Comparison of ENCODE assay signal across 19 cellular contexts in the genomic region with DNA sequence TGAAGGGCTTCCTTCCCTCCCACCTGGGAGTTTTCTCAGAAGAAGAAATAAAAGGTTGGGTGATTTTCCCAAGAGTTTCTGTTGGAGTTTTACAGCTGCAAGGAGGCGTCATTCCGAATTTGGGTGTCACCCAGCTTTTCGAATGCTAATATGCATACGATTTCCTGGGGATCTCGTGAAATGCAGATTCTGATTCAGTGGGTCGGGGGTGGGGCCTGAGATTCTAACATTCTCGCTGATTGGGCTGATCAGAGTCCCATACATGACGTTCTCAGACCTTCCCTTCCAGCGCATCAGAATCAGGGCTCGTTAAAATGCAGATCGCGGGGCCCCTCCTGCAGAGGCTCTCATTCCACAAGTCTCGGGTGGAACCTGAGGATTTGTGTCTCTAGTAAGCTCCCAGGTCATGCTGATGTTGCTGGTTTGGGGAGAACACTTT.
DNase-seq lines count a peak whose midpoint lies in the region; ATAC-seq and TF ChIP-seq lines count a peak whose summit lies in the region.
"Had no signal": no experiment of that assay in that cellular context is flagged by ENCODE, and none has a peak within 500 bp of the region (broad histone marks: within the 10 kb centered on the region; RNA-seq: fewer than 3 reads in every experiment).

No MANE protein-coding gene starts in this region.

- CTCF ChIA-PET in activated CD8-positive, alpha-beta memory T cell treated with anti-CD3 and anti-CD28 coated beads, Interleukin-2, amount 10 ng/mL, durations not matched to agents 7 days and 5 days (lab: Charles Lee) = no interaction called here
- CTCF ChIA-PET in mammary epithelial cell (lab: Charles Lee; ENCODE audit: low non-redundant PET) = no interaction called here

- H3K36me3 ChIP-seq in HUES64 (ENCODE audit: insufficient read depth, low read length) (no peaks in the 10 kb centered on the region), hepatocyte (replicated peaks; ENCODE audit: insufficient read depth, low read depth) (no peaks in the 10 kb centered on the region), uterus (no peaks in the 10 kb centered on the region), mammary epithelial cell (ENCODE audit: insufficient read depth, low read length) (no peaks in the 10 kb centered on the region)
- H3K36me3 ChIP-seq: breast epithelium, tibial artery had no signal

- H3K9me2 ChIP-seq in hepatocyte (replicated peaks; ENCODE audit: insufficient read depth) = no peaks in the 10 kb centered on the region

- dilution Hi-C loops in mammary epithelial cell (cut with HindIII; ENCODE audit: low sequenced_read_pairs) = no loop called here

- DNase-seq in AG10803 (ENCODE audit: low read depth) (peak; percentile 78), hepatocyte (ENCODE audit: low spot score) (no peak), nephron progenitor cell (no peak), uterus (no peak), mammary epithelial cell (no peak)
- DNase-seq in activated CD4-positive, alpha-beta T cell treated with anti-CD3 and anti-CD28 coated beads for 4 hours = no peak
- DNase-seq in activated CD8-positive, alpha-beta memory T cell treated with anti-CD3 and anti-CD28 coated beads, Interleukin-2, amount 10 ng/mL, durations not matched to agents 7 days and 5 days = no peak
- DNase-seq: foreskin melanocyte; NCI-H1092 treated with DMSO at 0.1 percent for 48 hours; NCI-H2081; NCI-H510A; NK-92 treated with Interleukin-12 subunit alpha and Interleukin-12 subunit beta, amount 100 ng/mL, for 24 hours; stimulated activated naive B cell treated with anti-CD40 and anti-IgM and Interleukin-4, amounts not matched to agents 10 μg/mL and 1 μg/mL and 100 μg/mL, for 72 hours; tibial artery had no signal

- H4K20me1 ChIP-seq in hepatocyte (ENCODE audit: insufficient read depth, poor library complexity, severe bottlenecking) (no peaks in the 10 kb centered on the region), mammary epithelial cell (ENCODE audit: insufficient read depth, low read length) (no peaks in the 10 kb centered on the region)

- H3K4me1 Mint-ChIP-seq in nephron progenitor cell = peaks cover 60% of the 10 kb centered on the region
- no peaks in the 10 kb centered on the region for H3K4me1 Mint-ChIP-seq in activated CD8-positive, alpha-beta memory T cell treated with anti-CD3 and anti-CD28 coated beads, Interleukin-2, amount 10 ng/mL, durations not matched to agents 7 days and 5 days

- TF ChIP-seq CTCF in AG10803 (conservative IDR thresholded peaks at IDR 0.05; ENCODE audit: low read length) = no peak
- no peak for TF ChIP-seq CTCF in hepatocyte (IDR thresholded peaks at IDR 0.05; ENCODE audit: poor library complexity)
- no peak for TF ChIP-seq CTCF in nephron progenitor cell (IDR thresholded peaks at IDR 0.05)
- no peak for TF ChIP-seq CTCF in uterus (IDR thresholded peaks at IDR 0.05)
- TF ChIP-seq CTCF in mammary epithelial cell (conservative IDR thresholded peaks at IDR 0.05 in 1 of 2, IDR thresholded peaks at IDR 0.05 in 1 of 2; ENCODE audit: extremely low read depth in 1 of 2, insufficient read depth in 1 of 2, low read depth in 1 of 2, low read length in 2 of 2) = no peak

- H3K9me3 ChIP-seq in HUES64 (ENCODE audit: insufficient read depth, low read depth, low read length) = no peaks in the 10 kb centered on the region
- no peaks in the 10 kb centered on the region for H3K9me3 ChIP-seq in hepatocyte (ENCODE audit: low read depth)
- no peaks in the 10 kb centered on the region for H3K9me3 ChIP-seq in uterus
- no peaks in the 10 kb centered on the region for H3K9me3 ChIP-seq in mammary epithelial cell (replicated peaks; ENCODE audit: insufficient read depth, low read length)
- H3K9me3 ChIP-seq: breast epithelium, tibial artery had no signal

- WGBS in HUES64 = 2% methylated on average over 13 of the region's 13 CpGs
- WGBS in hepatocyte (ENCODE audit: low lambda C conversion rate, missing lambda C conversion rate) = 27% methylated on average over 13 of the region's 13 CpGs
- 83% methylated on average over 7 of the region's 13 CpGs for WGBS in mammary epithelial cell (ENCODE audit: low coverage, missing lambda C conversion rate)

- H3K4me3 ChIP-seq in AG10803 (ENCODE audit: low read length) = peak overlapping the region; percentile 17; the same call in 1 of the 2 replicates
- peak overlapping the region; percentile 49 for H3K4me3 ChIP-seq in HUES64 (ENCODE audit: low read length)
- no peak overlapping the region for H3K4me3 ChIP-seq in hepatocyte
- no peak overlapping the region for H3K4me3 ChIP-seq in uterus
- no peak overlapping the region for H3K4me3 ChIP-seq in mammary epithelial cell (replicated peaks in 1 of 3; ENCODE audit: insufficient read depth in 1 of 3, low read depth in 2 of 3, low read length in 3 of 3)
- H3K4me3 ChIP-seq: tibial artery had no signal

- H3K9ac ChIP-seq in HUES64 (ENCODE audit: low read depth, low read length) (peak overlapping the region; percentile 66), mammary epithelial cell (ENCODE audit: insufficient read depth, low read length) (no peak overlapping the region)

- no peak overlapping the region for H2AFZ ChIP-seq in hepatocyte
- no peak overlapping the region for H2AFZ ChIP-seq in mammary epithelial cell (ENCODE audit: low read depth, low read length)

- H3K4me2 ChIP-seq in hepatocyte (peak overlapping the region; percentile 58), mammary epithelial cell (ENCODE audit: insufficient read depth, low read depth, low read length) (no peak overlapping the region)

- H3K9me3 Mint-ChIP-seq in nephron progenitor cell = no peaks in the 10 kb centered on the region
- H3K9me3 Mint-ChIP-seq in activated CD8-positive, alpha-beta memory T cell treated with anti-CD3 and anti-CD28 coated beads, Interleukin-2, amount 10 ng/mL, durations not matched to agents 7 days and 5 days (ENCODE audit: low read depth) = no peaks in the 10 kb centered on the region
- H3K9me3 Mint-ChIP-seq: activated T-helper 2 cell treated with anti-CD3 and anti-CD28 coated beads, Interferon-gamma antibody, Interleukin-2, Interleukin-4, amounts not matched to agents 10 μg/mL and 5 μg/mL and 100 μg/mL, durations not matched to agents 14 hours and 24 hours and 36 hours; dendritic cell treated with granulocyte-macrophage colony-stimulating factor and Interleukin-4, amounts not matched to agents 40 ng/mL and 50 ng/mL, for 4 days; stimulated activated naive B cell treated with anti-CD40 and anti-IgM and Interleukin-4, amounts not matched to agents 10 μg/mL and 1 μg/mL and 100 μg/mL, for 72 hours had no signal

- H3K27me3 Mint-ChIP-seq in nephron progenitor cell (ENCODE audit: low read depth, poor library complexity) = no peaks in the 10 kb centered on the region
- no peaks in the 10 kb centered on the region for H3K27me3 Mint-ChIP-seq in activated CD8-positive, alpha-beta memory T cell treated with anti-CD3 and anti-CD28 coated beads, Interleukin-2, amount 10 ng/mL, durations not matched to agents 7 days and 5 days
- H3K27me3 Mint-ChIP-seq: stimulated activated naive B cell treated with anti-CD40 and anti-IgM and Interleukin-4, amounts not matched to agents 10 μg/mL and 1 μg/mL and 100 μg/mL, for 72 hours had no signal

- H3K27ac ChIP-seq in HUES64 (ENCODE audit: low read depth, low read length) (peak overlapping the region; percentile 96), hepatocyte (no peak overlapping the region), uterus (peak overlapping the region in 1 of 2 donors; percentile 25), mammary epithelial cell (ENCODE audit: insufficient read depth, low read depth, low read length) (no peak overlapping the region)
- H3K27ac ChIP-seq: breast epithelium, tibial artery had no signal

- H3K36me3 Mint-ChIP-seq in nephron progenitor cell (ENCODE audit: low read depth) = peaks cover 6% of the 10 kb centered on the region
- no peaks in the 10 kb centered on the region for H3K36me3 Mint-ChIP-seq in activated CD8-positive, alpha-beta memory T cell treated with anti-CD3 and anti-CD28 coated beads, Interleukin-2, amount 10 ng/mL, durations not matched to agents 7 days and 5 days

- ATAC-seq in activated CD8-positive, alpha-beta memory T cell treated with anti-CD3 and anti-CD28 coated beads, Interleukin-2, amount 10 ng/mL, durations not matched to agents 7 days and 5 days = no peak
- ATAC-seq: right cardiac atrium; stimulated activated naive B cell treated with anti-CD40 and anti-IgM and Interleukin-4, amounts not matched to agents 10 μg/mL and 1 μg/mL and 100 μg/mL, for 72 hours had no signal

- H3K4me1 ChIP-seq in HUES64 (ENCODE audit: insufficient read depth, low read length) (peaks cover 49% of the 10 kb centered on the region), hepatocyte (ENCODE audit: insufficient read depth) (peaks cover 12% of the 10 kb centered on the region), uterus (no peaks in the 10 kb centered on the region), mammary epithelial cell (ENCODE audit: insufficient read depth, low read length) (no peaks in the 10 kb centered on the region)
- H3K4me1 ChIP-seq: breast epithelium had no signal

- no peak for TF ChIP-seq POLR2A in uterus (IDR thresholded peaks at IDR 0.05)

- no peaks in the 10 kb centered on the region for H3K27me3 ChIP-seq in HUES64 (ENCODE audit: insufficient read depth, low read length)
- H3K27me3 ChIP-seq in hepatocyte = no peaks in the 10 kb centered on the region
- H3K27me3 ChIP-seq in uterus = no peaks in the 10 kb centered on the region
- no peaks in the 10 kb centered on the region for H3K27me3 ChIP-seq in mammary epithelial cell (ENCODE audit: insufficient read depth, low read length)
- H3K27me3 ChIP-seq: breast epithelium, tibial artery had no signal

- intact Hi-C loops in uterus (cut with DNase I; ENCODE audit: low total_unique reads) (no loop called here), mammary epithelial cell (cut with micrococcal nuclease) (no loop called here)

- no peak overlapping the region for H3K27ac Mint-ChIP-seq in nephron progenitor cell
- H3K27ac Mint-ChIP-seq in activated CD8-positive, alpha-beta memory T cell treated with anti-CD3 and anti-CD28 coated beads, Interleukin-2, amount 10 ng/mL, durations not matched to agents 7 days and 5 days = no peak overlapping the region
- H3K27ac Mint-ChIP-seq: activated T-helper 2 cell treated with anti-CD3 and anti-CD28 coated beads, Interferon-gamma antibody, Interleukin-2, Interleukin-4, amounts not matched to agents 10 μg/mL and 5 μg/mL and 100 μg/mL, durations not matched to agents 14 hours and 24 hours and 36 hours; dendritic cell treated with granulocyte-macrophage colony-stimulating factor and Interleukin-4, amounts not matched to agents 40 ng/mL and 50 ng/mL, for 4 days; stimulated activated naive B cell treated with anti-CD40 and anti-IgM and Interleukin-4, amounts not matched to agents 10 μg/mL and 1 μg/mL and 100 μg/mL, for 72 hours had no signal

- H3K79me2 ChIP-seq in hepatocyte = no peaks in the 10 kb centered on the region
- H3K79me2 ChIP-seq in mammary epithelial cell (ENCODE audit: insufficient read depth, low read length) = no peaks in the 10 kb centered on the region

- peak overlapping the region; percentile 54 for H3K4me3 Mint-ChIP-seq in nephron progenitor cell
- no peak overlapping the region for H3K4me3 Mint-ChIP-seq in activated CD8-positive, alpha-beta memory T cell treated with anti-CD3 and anti-CD28 coated beads, Interleukin-2, amount 10 ng/mL, durations not matched to agents 7 days and 5 days
- H3K4me3 Mint-ChIP-seq: dendritic cell treated with granulocyte-macrophage colony-stimulating factor and Interleukin-4, amounts not matched to agents 40 ng/mL and 50 ng/mL, for 4 days; stimulated activated naive B cell treated with anti-CD40 and anti-IgM and Interleukin-4, amounts not matched to agents 10 μg/mL and 1 μg/mL and 100 μg/mL, for 72 hours had no signal

- in situ Hi-C loops in mammary epithelial cell (cut with MboI; ENCODE audit: low sequenced_read_pairs in 2 of 2) = no loop called here

- no TSS peak for BruUV-seq in mammary epithelial cell (replicated peaks; lab: Mats Ljungman, UMichigan)

Comparison
In these comparisons a context has a peak if more than half of its experiments do, and no peak if none do; other contexts are left out.
1. H3K4me3 ChIP-seq: peak in AG10803 (single experiment) and HUES64 (single experiment); none in hepatocyte (single experiment), uterus (0 of 2) and mammary epithelial cell (0 of 3).